ENCODE assay signal across 17 cellular contexts in genomic region chr7:152661479-152661878, GRCh38. TPM values are rescaled to one million over a fixed set of nuclear protein-coding genes. Genes with fewer than 3 reads are reported as not detected.
DNase-seq lines count a peak whose midpoint lies in the region; ATAC-seq and TF ChIP-seq lines count a peak whose summit lies in the region.
"Had no signal": no experiment of that assay in that cellular context is flagged by ENCODE, and none has a peak within 500 bp of the region (broad histone marks: within the 10 kb centered on the region; RNA-seq: fewer than 3 reads in every experiment).

No MANE protein-coding gene starts in this region.

- peak overlapping the region; percentile 38 for H2BK12ac ChIP-seq in trophoblast cell (ENCODE audit: low read length)

- no peak overlapping the region for H3K4me3 Mint-ChIP-seq in activated CD4-positive, alpha-beta T cell treated with anti-CD3 and anti-CD28 coated beads, Interleukin-2, amount 10 ng/mL, durations not matched to agents 24 days and 14 days

- H3K4ac ChIP-seq in IMR-90 (ENCODE audit: low read depth, low read length): no peak overlapping the region
- peak overlapping the region; percentile 22 for H3K4ac ChIP-seq in trophoblast cell (ENCODE audit: low read depth, low read length)

- CTCF ChIA-PET in IMR-90 (lab: Yijun Ruan, JAX): interaction anchor here (0.5 kb wide), 1 partner anchor 34 kb away, joined by 5 read pairs; no protein-coding TSS in a partner anchor

- no peak overlapping the region for H3K23ac ChIP-seq in IMR-90 (ENCODE audit: low read depth, low read length)
- H3K23ac ChIP-seq in trophoblast cell (ENCODE audit: low read length): no peak overlapping the region

- no peak overlapping the region for H2BK15ac ChIP-seq in IMR-90 (ENCODE audit: low read depth, low read length)

- H4K91ac ChIP-seq in IMR-90 (ENCODE audit: insufficient read depth, low read depth, low read length) (no peak overlapping the region), trophoblast cell (ENCODE audit: low read depth, low read length) (no peak overlapping the region)

- H3K27me3 Mint-ChIP-seq in activated CD4-positive, alpha-beta T cell treated with anti-CD3 and anti-CD28 coated beads, Interleukin-2, amount 10 ng/mL, durations not matched to agents 24 days and 14 days: no peaks in the 10 kb centered on the region
- H3K27me3 Mint-ChIP-seq: IgD-negative memory B cell had no signal

- no peak overlapping the region for H3K56ac ChIP-seq in IMR-90 (ENCODE audit: extremely low read depth, insufficient read depth, low read length)

- TF ChIP-seq RAD21 in IMR-90 (IDR thresholded peaks at IDR 0.05; ENCODE audit: low read length): no peak

- ATAC-seq in IMR-90 (ENCODE audit: low read depth) (no peak), heart left ventricle (peak; percentile 95 to 98 (median 97))

- no peak for DNase-seq in activated CD4-positive, alpha-beta T cell treated with anti-CD3 and anti-CD28 coated beads, Interleukin-2, amount 10 ng/mL, durations not matched to agents 24 days and 14 days
- no peak for DNase-seq in activated CD4-positive, alpha-beta T cell treated with anti-CD3 and anti-CD28 coated beads, Interleukin-2, amount 50 U/mL, for 4 hours
- no peak for DNase-seq in IMR-90
- peak in 1 of 5 donors; percentile 32 for DNase-seq in heart left ventricle
- DNase-seq in trophoblast cell: no peak
- DNase-seq in foreskin melanocyte: no peak
- no peak for DNase-seq in coronary artery (ENCODE audit: low spot score)
- no peak for DNase-seq in testis
- DNase-seq: C1 segment of cervical spinal cord, DMS153, HCEC 1CT, NCI-H1417, NCI-H2029, NCI-H2171 treated with DMSO at 0.1 percent for 48 hours, NCI-H774, Peyer's patch had no signal

- peak overlapping the region; percentile 9 for H2AFZ ChIP-seq in IMR-90 (replicated peaks; ENCODE audit: low read length, poor library complexity)
- H2AFZ ChIP-seq in trophoblast cell (ENCODE audit: insufficient read depth, low read length, poor library complexity): no peak overlapping the region

- H3K27me3 ChIP-seq in IMR-90 (ENCODE audit: control insufficient read depth, insufficient read depth, low read length) (no peaks in the 10 kb centered on the region), heart left ventricle (no peaks in the 10 kb centered on the region), trophoblast cell (ENCODE audit: insufficient read depth, low read length) (no peaks in the 10 kb centered on the region), testis (no peaks in the 10 kb centered on the region)
- H3K27me3 ChIP-seq: Peyer's patch had no signal

- peaks cover 9% of the 10 kb centered on the region for H3K4me1 Mint-ChIP-seq in activated CD4-positive, alpha-beta T cell treated with anti-CD3 and anti-CD28 coated beads, Interleukin-2, amount 10 ng/mL, durations not matched to agents 24 days and 14 days

- H2BK120ac ChIP-seq in IMR-90 (ENCODE audit: low read depth, low read length): no peak overlapping the region
- no peak overlapping the region for H2BK120ac ChIP-seq in trophoblast cell (ENCODE audit: insufficient read depth, low read length, poor library complexity)

- BruUV-seq in IMR-90 (replicated peaks; lab: Mats Ljungman, UMichigan): no TSS peak

- no peaks in the 10 kb centered on the region for H3K9me1 ChIP-seq in IMR-90 (ENCODE audit: insufficient read depth, low read length)

- no peaks in the 10 kb centered on the region for H3K79me2 ChIP-seq in trophoblast cell (ENCODE audit: control insufficient read depth, insufficient read depth, low read length, poor library complexity)

- no peak overlapping the region for H3K4me2 ChIP-seq in IMR-90 (ENCODE audit: low read depth, low read length)
- no peak overlapping the region for H3K4me2 ChIP-seq in trophoblast cell (ENCODE audit: low read length)

- no peak overlapping the region for H3K9ac ChIP-seq in IMR-90 (ENCODE audit: low read depth, low read length)
- H3K9ac ChIP-seq in trophoblast cell (ENCODE audit: low read length): no peak overlapping the region

- H2BK20ac ChIP-seq in IMR-90 (ENCODE audit: low read depth, low read length): no peak overlapping the region

- dilution Hi-C loops in IMR-90 (cut with HindIII; ENCODE audit: low sequenced_read_pairs, unreplicated experiment): no loop called here

- H4K8ac ChIP-seq in IMR-90 (ENCODE audit: low read depth in 2 of 2, low read length in 2 of 2): no peak overlapping the region
- no peak overlapping the region for H4K8ac ChIP-seq in trophoblast cell (ENCODE audit: low read depth, low read length)

- no peaks in the 10 kb centered on the region for H3K4me1 ChIP-seq in IMR-90 (ENCODE audit: control insufficient read depth, insufficient read depth, low read length)
- peaks cover 0 to 7% (median 0%) of the 10 kb centered on the region in 12 donors for H3K4me1 ChIP-seq in heart left ventricle
- H3K4me1 ChIP-seq in trophoblast cell (ENCODE audit: control insufficient read depth in 1 of 2, insufficient read depth in 2 of 2, low read length in 2 of 2): peaks cover 8 to 24% of the 10 kb centered on the region in 2 experiments
- H3K4me1 ChIP-seq in testis: no peaks in the 10 kb centered on the region
- H3K4me1 ChIP-seq: Peyer's patch had no signal

- peaks cover 30% of the 10 kb centered on the region for H3K36me3 Mint-ChIP-seq in activated CD4-positive, alpha-beta T cell treated with anti-CD3 and anti-CD28 coated beads, Interleukin-2, amount 10 ng/mL, durations not matched to agents 24 days and 14 days (ENCODE audit: low read depth)
- H3K36me3 Mint-ChIP-seq: IgD-negative memory B cell had no signal

- H3K14ac ChIP-seq in IMR-90 (replicated peaks; ENCODE audit: low read depth, low read length) (no peak overlapping the region), trophoblast cell (ENCODE audit: low read length) (no peak overlapping the region)

- no peak overlapping the region for H3K4me3 ChIP-seq in IMR-90 (ENCODE audit: insufficient read depth, low read depth, low read length)
- H3K4me3 ChIP-seq in heart left ventricle: no peak overlapping the region
- H3K4me3 ChIP-seq in trophoblast cell (ENCODE audit: low read depth, low read length): no peak overlapping the region
- H3K4me3 ChIP-seq in coronary artery: no peak overlapping the region
- no peak overlapping the region for H3K4me3 ChIP-seq in testis
- H3K4me3 ChIP-seq: Peyer's patch had no signal

- WGBS in IMR-90 (ENCODE audit: extremely low coverage in 2 of 2, insufficient read length in 1 of 2), 2 experiments: 100% methylated on average over 1 of the region's 1 CpG; no CpG with 5 or more reads in 1 of the 2 experiments
- WGBS in heart left ventricle, 4 donors: 53 to 66% (median 57%) methylated on average over 1 of the region's 1 CpG
- no CpG with 5 or more reads among the region's 1 CpG for WGBS in trophoblast cell (ENCODE audit: extremely low coverage, insufficient coverage, insufficient read length)
- WGBS in testis, 2 donors: 63 to 92% methylated on average over 1 of the region's 1 CpG

- POLR2A ChIA-PET in IMR-90 (lab: Charles Lee; ENCODE audit: unreplicated experiment): no interaction called here

- H3K9me3 Mint-ChIP-seq in activated CD4-positive, alpha-beta T cell treated with anti-CD3 and anti-CD28 coated beads, Interleukin-2, amount 10 ng/mL, durations not matched to agents 24 days and 14 days: no peaks in the 10 kb centered on the region
- H3K9me3 Mint-ChIP-seq: IgD-negative memory B cell had no signal

- H3K27ac ChIP-seq in IMR-90 (ENCODE audit: insufficient read depth, low read length) (no peak overlapping the region), heart left ventricle (peak overlapping the region in 6 of 12 donors; percentile 24 to 56 (median 42)), trophoblast cell (ENCODE audit: low read depth, low read length) (no peak overlapping the region), coronary artery (no peak overlapping the region), testis (no peak overlapping the region)
- H3K27ac ChIP-seq: Peyer's patch had no signal

- intact Hi-C loops in activated CD4-positive, alpha-beta T cell treated with anti-CD3 and anti-CD28 coated beads, Interleukin-2, amount 10 ng/mL, durations not matched to agents 24 days and 14 days (cut with micrococcal nuclease): no loop called here
- intact Hi-C loops in IMR-90 (cut with micrococcal nuclease) (no loop called here), heart left ventricle (cut with DNase I) (no loop called here), testis (cut with DNase I; ENCODE audit: low total_unique reads) (no loop called here)

- no peak overlapping the region for H4K12ac ChIP-seq in trophoblast cell (ENCODE audit: low read depth, low read length)

- no peak overlapping the region for H2BK5ac ChIP-seq in IMR-90 (ENCODE audit: low read depth, low read length, poor library complexity, severe bottlenecking)
- no peak overlapping the region for H2BK5ac ChIP-seq in trophoblast cell (ENCODE audit: low read depth, low read length, poor library complexity)

- H3K79me1 ChIP-seq in IMR-90 (ENCODE audit: low read depth in 1 of 2, low read length in 2 of 2) (peaks cover 14 to 15% of the 10 kb centered on the region in 2 experiments; a peak in 3 of 4 replicates), trophoblast cell (ENCODE audit: low read length) (peaks cover 7% of the 10 kb centered on the region)

- TF ChIP-seq CTCF in IMR-90 (conservative IDR thresholded peaks at IDR 0.05; ENCODE audit: low read depth, low read length): no peak
- TF ChIP-seq CTCF in heart left ventricle (IDR thresholded peaks at IDR 0.05): no peak
- no peak for TF ChIP-seq CTCF in coronary artery (IDR thresholded peaks at IDR 0.05)
- TF ChIP-seq CTCF in testis (IDR thresholded peaks at IDR 0.05): no peak

- H3K18ac ChIP-seq in IMR-90 (ENCODE audit: low read depth, low read length) (no peak overlapping the region), trophoblast cell (ENCODE audit: low read length) (peak overlapping the region; percentile 70)

- H3K27ac Mint-ChIP-seq in activated CD4-positive, alpha-beta T cell treated with anti-CD3 and anti-CD28 coated beads, Interleukin-2, amount 10 ng/mL, durations not matched to agents 24 days and 14 days: peak overlapping the region; percentile 35

- no peak overlapping the region for H2AK5ac ChIP-seq in IMR-90 (ENCODE audit: low read depth, low read length)
- no peak overlapping the region for H2AK5ac ChIP-seq in trophoblast cell (ENCODE audit: low read length)

- H3K9me3 ChIP-seq in IMR-90 (ENCODE audit: control insufficient read depth, insufficient read depth, low read length) (no peaks in the 10 kb centered on the region), heart left ventricle (no peaks in the 10 kb centered on the region), trophoblast cell (ENCODE audit: insufficient read depth, low read depth, low read length) (no peaks in the 10 kb centered on the region), testis (no peaks in the 10 kb centered on the region)
- H3K9me3 ChIP-seq: Peyer's patch had no signal

- TF ChIP-seq POLR2A in IMR-90 (IDR thresholded peaks at IDR 0.05; ENCODE audit: low read depth, low read length) (no peak), heart left ventricle (IDR thresholded peaks at IDR 0.05) (no peak), testis (IDR thresholded peaks at IDR 0.05) (no peak)

- H2AK9ac ChIP-seq in IMR-90 (replicated peaks; ENCODE audit: low read depth, low read length, poor library complexity): no peak overlapping the region

- H4K5ac ChIP-seq in IMR-90 (ENCODE audit: low read depth, low read length): no peak overlapping the region

- in situ Hi-C loops in IMR-90 (cut with MboI; ENCODE audit: low sequenced_read_pairs): no loop called here

- no peaks in the 10 kb centered on the region for H4K20me1 ChIP-seq in IMR-90 (ENCODE audit: insufficient read depth, low read length)

- H3K36me3 ChIP-seq in IMR-90 (ENCODE audit: control insufficient read depth, insufficient read depth, low read length): no peaks in the 10 kb centered on the region
- H3K36me3 ChIP-seq in heart left ventricle: no peaks in the 10 kb centered on the region
- H3K36me3 ChIP-seq in trophoblast cell (ENCODE audit: control insufficient read depth in 1 of 2, insufficient read depth in 2 of 2, low read length in 2 of 2): peaks cover 4 to 8% of the 10 kb centered on the region in 2 experiments
- H3K36me3 ChIP-seq in testis (ENCODE audit: low read depth, missing control alignments): no peaks in the 10 kb centered on the region
- H3K36me3 ChIP-seq: Peyer's patch had no signal

RNA-seq across cellular contexts. Expression of gene XRCC2, which starts 14.5 kb away (rescaled TPM):
- total RNA-seq in activated CD4-positive, alpha-beta T cell treated with anti-CD3 and anti-CD28 coated beads, Interleukin-2, amount 10 ng/mL, durations not matched to agents 24 days and 14 days: 26.2 and 28.5 TPM in 2 replicates
- total RNA-seq in IMR-90 (2012; rRNA removed) (3.6 and 5.6 TPM in 2 replicates), heart left ventricle (under 1 TPM; 0.15 to 0.85 (median 0.38) TPM), testis (1 to 10 TPM; 5.7 to 9.6 TPM)
- polyA plus RNA-seq in IMR-90 (2012; rRNA removed) (2.0 and 2.2 TPM in 2 replicates), heart left ventricle (under 1 TPM; 0.14 to 0.23 TPM), testis (ENCODE audit: insufficient read depth, low read depth, low replicate concordance) (3.4 TPM)
- 0.32 and 0.60 TPM in 2 replicates for polyA plus RNA-seq in IMR-90 (2012; cell fraction: cytosol; rRNA removed)
- 0.88 and 2.1 TPM in 2 replicates for polyA plus RNA-seq in IMR-90 (2012; cell fraction: nucleus; rRNA removed; ENCODE audit: low replicate concordance)
- 12.9 and 13.3 TPM in 2 replicates for polyA plus RNA-seq in trophoblast cell (2013)
